ENCODE assay signal across 35 cellular contexts in genomic region chr2:226471987-226472470, GRCh38.
"Had no signal": no experiment of that assay in that cellular context is flagged by ENCODE, and none has a peak within 500 bp of the region (broad histone marks: within the 10 kb centered on the region; RNA-seq: fewer than 3 reads in every experiment).

No MANE protein-coding gene starts in this region.

- H3K9me3 Mint-ChIP-seq: activated B cell treated with CpG ODN at 0.5 μM for 24 hours; activated CD4-positive, alpha-beta memory T cell treated with anti-CD3 and anti-CD28 coated beads for 36 hours; activated CD8-positive, alpha-beta T cell treated with anti-CD3 and anti-CD28 coated beads for 36 hours; activated naive CD4-positive, alpha-beta T cell treated with anti-CD3 and anti-CD28 coated beads, Interleukin-2, amount 10 ng/mL, durations not matched to agents 7 days and 5 days; activated naive CD4-positive, alpha-beta T cell treated with anti-CD3 and anti-CD28 coated beads, Interleukin-2, amount 50 U/mL, for 72 hours; activated naive CD8-positive, alpha-beta T cell treated with anti-CD3 and anti-CD28 coated beads for 36 hours; activated T-cell treated with anti-CD3 and anti-CD28 coated beads, Interleukin-2, amount 50 U/mL, for 4 hours; activated T-helper 2 cell treated with anti-CD3 and anti-CD28 coated beads, Interferon-gamma antibody, Interleukin-2, Interleukin-4, amounts not matched to agents 10 μg/mL and 5 μg/mL and 100 μg/mL, durations not matched to agents 14 hours and 24 hours and 36 hours; T-helper 1 cell treated with Interleukin-12 subunit alpha and Interleukin-12 subunit beta and Interleukin-4 antibody, amounts not matched to agents 30 μg/mL and 1 μg/mL, for 36 hours; T-helper 2 cell treated with Interferon-gamma antibody and Interleukin-4, amounts not matched to agents 5 μg/mL and 100 μg/mL, for 36 hours had no signal

- DNase-seq: activated B cell treated with CpG ODN at 0.5 μM for 24 hours; activated CD4-positive, alpha-beta memory T cell treated with anti-CD3 and anti-CD28 coated beads for 36 hours; activated CD4-positive, alpha-beta T cell treated with anti-CD3 and anti-CD28 coated beads for 4 hours; activated CD4-positive, alpha-beta T cell treated with anti-CD3 and anti-CD28 coated beads, Interleukin-2, amount 10 ng/mL, durations not matched to agents 24 days and 14 days; activated CD4-positive, alpha-beta T cell treated with anti-CD3 and anti-CD28 coated beads, Interleukin-2, amount 50 U/mL, for 1 hour; activated CD4-positive, alpha-beta T cell treated with anti-CD3 and anti-CD28 coated beads, Interleukin-2, amount 50 U/mL, for 4 hours; activated CD4-positive, CD25-positive, alpha-beta regulatory T cell treated with anti-CD3 and anti-CD28 coated beads, Interleukin-2, amount 50 U/mL, for 72 hours; activated CD8-positive, alpha-beta memory T cell treated with anti-CD3 and anti-CD28 coated beads, Interleukin-2, amount 50 U/mL, for 4 hours; activated CD8-positive, alpha-beta T cell treated with anti-CD3 and anti-CD28 coated beads for 36 hours; activated effector memory CD4-positive, alpha-beta T cell treated with Interleukin-2 at 50 U/mL for 16 hours; activated gamma-delta T cell; activated naive CD4-positive, alpha-beta T cell treated with anti-CD3 and anti-CD28 coated beads, Interleukin-2, amount 10 ng/mL, durations not matched to agents 7 days and 5 days; activated naive CD4-positive, alpha-beta T cell treated with Interleukin-2 at 50 U/mL for 16 hours; activated naive CD8-positive, alpha-beta T cell treated with anti-CD3 and anti-CD28 coated beads for 36 hours; activated T-cell treated with anti-CD3 and anti-CD28 coated beads for 4 hours; activated T-cell treated with anti-CD3 and anti-CD28 coated beads, Interleukin-2, amount 50 U/mL, for 1 hour; activated T-cell treated with anti-CD3 and anti-CD28 coated beads, Interleukin-2, amount 50 U/mL, for 4 hours; adrenal gland; amniotic stem cell; aorta; body of pancreas; brain microvascular endothelial cell; cerebellar nuclear complex; T-helper 1 cell; T-helper 2 cell; T-helper 9 cell had no signal

- H3K4me3 Mint-ChIP-seq: activated B cell treated with CpG ODN at 0.5 μM for 24 hours; activated CD4-positive, alpha-beta memory T cell treated with anti-CD3 and anti-CD28 coated beads for 36 hours; activated CD4-positive, alpha-beta T cell treated with anti-CD3 and anti-CD28 coated beads, Interleukin-2, amount 10 ng/mL, durations not matched to agents 24 days and 14 days; activated CD8-positive, alpha-beta T cell treated with anti-CD3 and anti-CD28 coated beads for 36 hours; activated naive CD4-positive, alpha-beta T cell treated with anti-CD3 and anti-CD28 coated beads, Interleukin-2, amount 10 ng/mL, durations not matched to agents 7 days and 5 days; activated naive CD8-positive, alpha-beta T cell treated with anti-CD3 and anti-CD28 coated beads for 36 hours; activated T-cell treated with anti-CD3 and anti-CD28 coated beads, Interleukin-2, amount 50 U/mL, for 4 hours; central memory CD8-positive, alpha-beta T cell; T-helper 1 cell treated with Interleukin-12 subunit alpha and Interleukin-12 subunit beta and Interleukin-4 antibody, amounts not matched to agents 30 μg/mL and 1 μg/mL, for 36 hours; T-helper 2 cell treated with Interferon-gamma antibody and Interleukin-4, amounts not matched to agents 5 μg/mL and 100 μg/mL, for 36 hours had no signal

- H3K4me1 Mint-ChIP-seq: activated B cell treated with CpG ODN at 0.5 μM for 24 hours; activated CD4-positive, alpha-beta T cell treated with anti-CD3 and anti-CD28 coated beads, Interleukin-2, amount 10 ng/mL, durations not matched to agents 24 days and 14 days; activated naive CD4-positive, alpha-beta T cell treated with anti-CD3 and anti-CD28 coated beads, Interleukin-2, amount 10 ng/mL, durations not matched to agents 7 days and 5 days; activated naive CD8-positive, alpha-beta T cell treated with anti-CD3 and anti-CD28 coated beads for 36 hours; central memory CD8-positive, alpha-beta T cell had no signal

- H3K36me3 ChIP-seq: adrenal gland, brain microvascular endothelial cell, breast epithelium had no signal

- H3K27me3 ChIP-seq: adrenal gland, body of pancreas, brain microvascular endothelial cell, breast epithelium had no signal

- H3K27me3 Mint-ChIP-seq: activated B cell treated with CpG ODN at 0.5 μM for 24 hours; activated CD4-positive, alpha-beta memory T cell treated with anti-CD3 and anti-CD28 coated beads for 36 hours; activated naive CD8-positive, alpha-beta T cell treated with anti-CD3 and anti-CD28 coated beads for 36 hours; central memory CD8-positive, alpha-beta T cell had no signal

- H3K9me3 ChIP-seq: adrenal gland, body of pancreas, breast epithelium had no signal

- H3K36me3 Mint-ChIP-seq: activated CD4-positive, alpha-beta memory T cell treated with anti-CD3 and anti-CD28 coated beads for 36 hours; activated naive CD4-positive, alpha-beta T cell treated with anti-CD3 and anti-CD28 coated beads, Interleukin-2, amount 10 ng/mL, durations not matched to agents 7 days and 5 days; activated naive CD4-positive, alpha-beta T cell treated with anti-CD3 and anti-CD28 coated beads, Interleukin-2, amount 50 U/mL, for 72 hours; activated naive CD8-positive, alpha-beta T cell treated with anti-CD3 and anti-CD28 coated beads for 36 hours had no signal

- H3K27ac Mint-ChIP-seq: activated B cell treated with CpG ODN at 0.5 μM for 24 hours; activated CD4-positive, alpha-beta memory T cell treated with anti-CD3 and anti-CD28 coated beads for 36 hours; activated CD4-positive, alpha-beta T cell treated with anti-CD3 and anti-CD28 coated beads, Interleukin-2, amount 10 ng/mL, durations not matched to agents 24 days and 14 days; activated CD8-positive, alpha-beta T cell treated with anti-CD3 and anti-CD28 coated beads for 36 hours; activated naive CD4-positive, alpha-beta T cell treated with anti-CD3 and anti-CD28 coated beads, Interleukin-2, amount 10 ng/mL, durations not matched to agents 7 days and 5 days; activated naive CD4-positive, alpha-beta T cell treated with anti-CD3 and anti-CD28 coated beads, Interleukin-2, amount 50 U/mL, for 72 hours; activated naive CD8-positive, alpha-beta T cell treated with anti-CD3 and anti-CD28 coated beads for 36 hours; activated T-helper 2 cell treated with anti-CD3 and anti-CD28 coated beads, Interferon-gamma antibody, Interleukin-2, Interleukin-4, amounts not matched to agents 10 μg/mL and 5 μg/mL and 100 μg/mL, durations not matched to agents 14 hours and 24 hours and 36 hours; T-helper 1 cell treated with Interleukin-12 subunit alpha and Interleukin-12 subunit beta and Interleukin-4 antibody, amounts not matched to agents 30 μg/mL and 1 μg/mL, for 36 hours; T-helper 2 cell treated with Interferon-gamma antibody and Interleukin-4, amounts not matched to agents 5 μg/mL and 100 μg/mL, for 36 hours had no signal

- H3K4me1 ChIP-seq: adrenal gland, body of pancreas, breast epithelium had no signal

- H3K4me3 ChIP-seq: adrenal gland, body of pancreas, breast epithelium had no signal

- FAIRE-seq: astrocyte, TTC549 had no signal

- H3K27ac ChIP-seq: adrenal gland, body of pancreas, brain microvascular endothelial cell, breast epithelium, VCaP had no signal
